15 cellular contexts compared by ENCODE assay signal in genomic region chr20:25258828-25259227, GRCh38. TPM values are rescaled to one million over a fixed set of nuclear protein-coding genes. Genes with fewer than 3 reads are reported as not detected.
DNase-seq lines count a peak whose midpoint lies in the region; ATAC-seq and TF ChIP-seq lines count a peak whose summit lies in the region.
"Had no signal": no experiment of that assay in that cellular context is flagged by ENCODE, and none has a peak within 500 bp of the region (broad histone marks: within the 10 kb centered on the region; RNA-seq: fewer than 3 reads in every experiment).

No MANE protein-coding gene starts in this region.

- TF ChIP-seq EP300 in gastroesophageal sphincter (IDR thresholded peaks at IDR 0.05), result no peak

- 90 to 92% methylated on average over 2 to 4 of the region's 4 CpGs for WGBS in gastroesophageal sphincter (ENCODE audit: low coverage in 1 of 2), 2 donors

- CTCF ChIA-PET in T-cell (lab: Charles Lee), result no interaction called here

- peak; percentile 16 for DNase-seq in right atrium auricular region (ENCODE audit: low spot score)
- DNase-seq in Right ventricle myocardium inferior (ENCODE audit: missing footprints), result no peak
- no peak for DNase-seq in T-cell
- DNase-seq in kidney glomerular epithelial cell (lab: John Stamatoyannopoulos, UW), result no peak
- DNase-seq: IMR-90, NCI-H1417 treated with DMSO at 0.1 percent for 48 hours, NCI-H2029, NCI-H2171 treated with DMSO at 0.1 percent for 48 hours, NCI-H774, PC-9, SHP77 had no signal

- H3K4me3 ChIP-seq in right atrium auricular region, result no peak overlapping the region
- no peak overlapping the region for H3K4me3 ChIP-seq in gastroesophageal sphincter
- H3K4me3 ChIP-seq: BLaER1, PC-9 had no signal

- intact Hi-C loops in Right ventricle myocardium inferior (cut with DNase I), result loop anchor here (5.0 kb wide), 1 partner anchor 133 kb away; the partner anchor contains the start of gene ABHD12

- H3K27me3 ChIP-seq in right atrium auricular region (no peaks in the 10 kb centered on the region), gastroesophageal sphincter (no peaks in the 10 kb centered on the region)
- H3K27me3 ChIP-seq: BLaER1 had no signal

- peaks cover 36 to 70% (median 55%) of the 10 kb centered on the region in 3 donors for H3K4me1 Mint-ChIP-seq in T-cell

- no peak for ATAC-seq in Right ventricle myocardium inferior
- no peak for ATAC-seq in T-cell (replicated peaks in 1 of 4)
- ATAC-seq in gastroesophageal sphincter, result no peak
- no peak for ATAC-seq in GM21825 (IDR thresholded peaks at IDR 0.05; ENCODE audit: unreplicated experiment)
- ATAC-seq in GM19324 (IDR thresholded peaks at IDR 0.05; ENCODE audit: low FRiP score, unreplicated experiment), result no peak

- peaks cover 34% of the 10 kb centered on the region for H3K36me3 ChIP-seq in right atrium auricular region
- H3K36me3 ChIP-seq in gastroesophageal sphincter, result peaks cover 0 to 46% of the 10 kb centered on the region in 2 donors

- POLR2A ChIA-PET in T-cell (lab: Charles Lee), result interaction anchor here (0.6 kb wide), 2 partner anchors 120 to 126 kb away, joined by 3 to 4 read pairs; no protein-coding TSS in a partner anchor

- H3K27ac Mint-ChIP-seq in T-cell, result peak overlapping the region; percentile 19 to 91

- no peak for TF ChIP-seq CTCF in right atrium auricular region (IDR thresholded peaks at IDR 0.05)
- TF ChIP-seq CTCF in gastroesophageal sphincter (IDR thresholded peaks at IDR 0.05), result no peak

- H3K4me3 Mint-ChIP-seq in T-cell, result peak overlapping the region in 1 of 3 donors; percentile 32

- H3K27ac ChIP-seq in right atrium auricular region (peak overlapping the region in 1 of 2 donors; percentile 97), gastroesophageal sphincter (peak overlapping the region in 3 of 4 donors; percentile 12 to 41 (median 16))
- H3K27ac ChIP-seq: BLaER1, PC-9 had no signal

- H3K9me3 ChIP-seq in right atrium auricular region (no peaks in the 10 kb centered on the region), gastroesophageal sphincter (no peaks in the 10 kb centered on the region)

- H3K4me1 ChIP-seq in right atrium auricular region, result peaks cover 0 to 52% of the 10 kb centered on the region in 2 donors
- H3K4me1 ChIP-seq in gastroesophageal sphincter, result peaks cover 4 to 55% (median 26%) of the 10 kb centered on the region in 3 donors

- no peaks in the 10 kb centered on the region for H3K27me3 Mint-ChIP-seq in T-cell

- H3K9me3 Mint-ChIP-seq in T-cell, result peaks cover 0 to 4% (median 3%) of the 10 kb centered on the region in 3 donors

- peaks cover 32% of the 10 kb centered on the region for H3K36me3 Mint-ChIP-seq in T-cell

- TF ChIP-seq POLR2A in gastroesophageal sphincter (IDR thresholded peaks at IDR 0.05), result no peak

RNA-seq across cellular contexts. Expression of gene PYGB, which starts 10.9 kb away (rescaled TPM):
- total RNA-seq in right atrium auricular region (100 to 1,000 TPM; 145 to 174 TPM), Right ventricle myocardium inferior (174 TPM), T-cell (10 to 100 TPM; 29.7 to 53.4 (median 36.5) TPM), gastroesophageal sphincter (100 to 1,000 TPM; 131 to 663 (median 337) TPM)
